In the genomic region with DNA sequence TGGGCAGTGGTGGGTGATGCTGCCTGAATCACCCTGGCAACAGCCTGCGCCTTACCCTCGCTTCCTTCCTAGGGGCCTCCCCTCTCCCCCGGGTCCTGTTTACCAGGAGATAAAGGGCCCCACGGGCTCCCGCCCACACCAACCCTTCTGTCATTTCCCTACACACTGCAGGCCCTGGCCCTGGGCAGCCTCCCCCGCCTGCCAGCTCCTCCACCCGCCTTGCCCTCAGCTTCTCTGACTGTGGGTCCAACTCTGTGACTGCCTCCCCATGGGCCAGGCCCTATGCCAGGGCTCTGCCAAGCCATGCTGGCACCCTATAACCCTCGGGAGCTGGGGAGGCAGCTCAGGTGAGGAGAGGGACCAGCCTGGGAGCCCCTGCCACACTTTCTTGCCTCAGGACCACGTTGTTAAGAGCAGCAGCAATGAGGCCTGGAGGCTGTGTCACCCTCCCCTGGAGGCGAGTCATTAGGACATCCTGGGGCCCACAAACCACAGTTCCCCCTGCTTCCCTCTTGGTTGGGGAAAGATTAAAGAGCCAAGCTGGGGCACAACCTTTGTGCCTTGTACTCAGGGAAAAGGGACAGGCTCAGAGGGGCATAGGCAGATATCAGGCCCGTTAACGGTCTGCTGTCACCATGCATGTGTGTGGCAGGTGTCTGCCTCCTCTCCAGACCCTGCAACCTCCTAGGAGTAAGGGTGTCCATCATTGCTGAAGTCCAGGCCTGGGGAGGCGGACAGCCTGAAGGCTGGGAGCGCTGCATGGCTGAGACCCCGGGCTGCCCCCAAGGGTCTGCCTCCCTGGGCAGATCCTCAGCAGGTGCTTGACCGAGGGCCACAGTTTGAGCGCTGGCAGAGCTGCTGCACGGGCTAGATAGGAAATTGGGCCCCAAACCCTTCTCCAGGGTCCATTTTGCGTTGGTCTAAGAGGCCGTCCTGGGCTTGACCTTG, we compare ENCODE assay signal across 9 cellular contexts. TPM values are rescaled to one million over a fixed set of nuclear protein-coding genes. Genes with fewer than 3 reads are reported as not detected.
DNase-seq lines count a peak whose midpoint lies in the region; ATAC-seq and TF ChIP-seq lines count a peak whose summit lies in the region.
"Had no signal": no experiment of that assay in that cellular context is flagged by ENCODE, and none has a peak within 500 bp of the region (broad histone marks: within the 10 kb centered on the region; RNA-seq: fewer than 3 reads in every experiment).

No MANE protein-coding gene starts in this region.

- WGBS in esophagus squamous epithelium, 2 donors: 54 to 55% methylated on average over 7 to 15 of the region's 20 CpGs

- H3K27ac ChIP-seq in esophagus squamous epithelium: peak overlapping the region; percentile 1 to 16 (median 9)
- H3K27ac ChIP-seq: ovary had no signal

- peak overlapping the region in 1 of 4 donors; percentile 99 for H3K4me3 ChIP-seq in esophagus squamous epithelium

- peak overlapping the region; percentile 66 for H3K27ac Mint-ChIP-seq in T-helper 17 cell

- peaks cover 42 to 60% (median 49%) of the 10 kb centered on the region in 3 donors for H3K4me1 ChIP-seq in esophagus squamous epithelium

- H3K27me3 Mint-ChIP-seq in T-helper 17 cell: no peaks in the 10 kb centered on the region

- ATAC-seq in T-helper 17 cell: peak; percentile 17
- no peak for ATAC-seq in GM21423 (IDR thresholded peaks at IDR 0.05; ENCODE audit: unreplicated experiment)
- no peak for ATAC-seq in HG02973 (IDR thresholded peaks at IDR 0.05; ENCODE audit: unreplicated experiment)

- no peak for TF ChIP-seq POLR2A in esophagus squamous epithelium (IDR thresholded peaks at IDR 0.05)

- H3K4me1 Mint-ChIP-seq in T-helper 17 cell: peaks cover 29% of the 10 kb centered on the region

- no peak for TF ChIP-seq CTCF in esophagus squamous epithelium (IDR thresholded peaks at IDR 0.05)

- H3K36me3 Mint-ChIP-seq in T-helper 17 cell (ENCODE audit: low read depth): peaks cover 2% of the 10 kb centered on the region

- DNase-seq in activated T-cell treated with anti-CD3 and anti-CD28 coated beads for 48 hours (ENCODE audit: low read depth): peak; percentile 57
- DNase-seq in activated T-cell treated with anti-CD3 and anti-CD28 coated beads for 4 hours: no peak
- no peak for DNase-seq in T-helper 17 cell
- no peak for DNase-seq in esophagus squamous epithelium (lab: John Stamatoyannopoulos, UW)
- peak; percentile 57 to 68 for DNase-seq in stimulated activated CD4-positive, alpha-beta T cell treated with anti-CD3 and anti-CD28 coated beads, Interleukin-2, amount 100 ng/mL, for 24 hours
- no peak for DNase-seq in central memory CD4-positive, alpha-beta T cell

- intact Hi-C loops in esophagus squamous epithelium (cut with DNase I): no loop called here

- no peaks in the 10 kb centered on the region for H3K9me3 ChIP-seq in T-helper 17 cell (ENCODE audit: control insufficient read depth, low read length, poor library complexity, severe bottlenecking)
- no peaks in the 10 kb centered on the region for H3K9me3 ChIP-seq in esophagus squamous epithelium
- H3K9me3 ChIP-seq: ovary had no signal

- peaks cover 11 to 28% (median 21%) of the 10 kb centered on the region in 3 donors for H3K36me3 ChIP-seq in esophagus squamous epithelium
- H3K36me3 ChIP-seq: ovary had no signal

- no peaks in the 10 kb centered on the region for H3K27me3 ChIP-seq in esophagus squamous epithelium
- H3K27me3 ChIP-seq: ovary had no signal

- H3K4me3 Mint-ChIP-seq in T-helper 17 cell: peak overlapping the region; percentile 79

RNA-seq across cellular contexts. Expression of a gene that starts 2.7 kb away (rescaled TPM):
- total RNA-seq in T-helper 17 cell (100 to 1,000 TPM; 137 to 168 TPM), esophagus squamous epithelium (100 to 1,000 TPM in 1 of 4 donors, 10 to 100 TPM in 3; 68.5 to 119 (median 87.7) TPM)

RNA-seq across cellular contexts. Expression of a gene that starts 10.1 kb away (rescaled TPM):
- total RNA-seq in T-helper 17 cell (1 to 10 TPM; 6.4 to 6.8 TPM), esophagus squamous epithelium (1 to 10 TPM in 3 of 4 donors, not detected in 1; 4.6 to 6.9 (median 4.7) TPM)

RNA-seq across cellular contexts. Expression of a gene that starts 16.8 kb away (rescaled TPM):
- total RNA-seq in T-helper 17 cell: 100 to 1,000 TPM; 446 to 548 TPM
- total RNA-seq in esophagus squamous epithelium: 100 to 1,000 TPM; 105 to 236 (median 149) TPM

RNA-seq across cellular contexts. Expression of a gene that starts 54.7 kb away (rescaled TPM):
- 10 to 100 TPM; 32.5 to 36.8 TPM for total RNA-seq in T-helper 17 cell
- 10 to 100 TPM in 3 of 4 donors, 1 to 10 TPM in 1; 6.9 to 21.9 (median 10.7) TPM for total RNA-seq in esophagus squamous epithelium

Comparison
In these comparisons a context has a peak if more than half of its experiments do, and no peak if none do; other contexts are left out.
1. DNase-seq: peak in activated T-cell treated with anti-CD3 and anti-CD28 coated beads for 48 hours (single experiment) and stimulated activated CD4-positive, alpha-beta T cell treated with anti-CD3 and anti-CD28 coated beads, Interleukin-2, amount 100 ng/mL, for 24 hours (2 of 2); none in activated T-cell treated with anti-CD3 and anti-CD28 coated beads for 4 hours (single experiment), T-helper 17 cell (0 of 3), esophagus squamous epithelium (single experiment) and central memory CD4-positive, alpha-beta T cell (single experiment).